8 cellular contexts compared by ENCODE assay signal in genomic region chr12:92827836-92828431, GRCh38.
DNase-seq lines count a peak whose midpoint lies in the region; ATAC-seq and TF ChIP-seq lines count a peak whose summit lies in the region.

No MANE protein-coding gene starts in this region.

- H3K9me3 ChIP-seq in DOHH2 (ENCODE audit: control insufficient read depth, insufficient read depth, low read length) (no peaks in the 10 kb centered on the region), SK-N-SH (no peaks in the 10 kb centered on the region; the same call in 1 of the 2 replicates), stomach (no peaks in the 10 kb centered on the region)

- intact Hi-C loops in stomach (cut with DNase I; ENCODE audit: low total_unique reads) = no loop called here

- CTCF ChIA-PET in SK-N-SH (lab: Yijun Ruan, JAX) = interaction anchor here (0.6 to 1.1 kb wide), 5 partner anchors 9 to 429 kb away, joined by 3 to 6 read pairs (median 3); no protein-coding TSS in a partner anchor

- no peak for TF ChIP-seq POLR2A in stomach (IDR thresholded peaks at IDR 0.05)

- H3K36me3 ChIP-seq in DOHH2 (ENCODE audit: control insufficient read depth, low read length) (peaks cover 29% of the 10 kb centered on the region), SK-N-SH (replicated peaks in 1 of 2; ENCODE audit: control insufficient read depth in 1 of 2, insufficient read depth in 2 of 2, low read length in 1 of 2) (peaks cover 14 to 45% of the 10 kb centered on the region in 2 experiments), stomach (peaks cover 3 to 50% (median 45%) of the 10 kb centered on the region in 4 donors)

- peaks cover 14% of the 10 kb centered on the region for H3K36me3 Mint-ChIP-seq in nephron progenitor cell (ENCODE audit: low read depth)

- TF ChIP-seq EP300 in SK-N-SH (IDR thresholded peaks at IDR 0.05; ENCODE audit: borderline replicate concordance in 1 of 2, low read depth in 1 of 2, low read length in 1 of 2) = no peak
- TF ChIP-seq EP300 in stomach (IDR thresholded peaks at IDR 0.05) = no peak

- H4K20me1 ChIP-seq in DOHH2 (ENCODE audit: control insufficient read depth, insufficient read depth, low read depth, low read length) (no peaks in the 10 kb centered on the region), SK-N-SH (ENCODE audit: insufficient read depth) (no peaks in the 10 kb centered on the region)

- TF ChIP-seq CTCF in DOHH2 (IDR thresholded peaks at IDR 0.05; ENCODE audit: low read depth, low read length, poor library complexity, severe bottlenecking) = peak; percentile 88
- peak; percentile 82 for TF ChIP-seq CTCF in SK-N-SH (IDR thresholded peaks at IDR 0.05)
- peak; percentile 59 for TF ChIP-seq CTCF in nephron progenitor cell (IDR thresholded peaks at IDR 0.05)
- TF ChIP-seq CTCF in stomach (IDR thresholded peaks at IDR 0.05) = peak in 3 of 7 experiments; percentile 16 to 48 (median 43)

- no peak overlapping the region for H3K27ac Mint-ChIP-seq in nephron progenitor cell

- H3K9me2 ChIP-seq in DOHH2 (replicated peaks; ENCODE audit: control insufficient read depth, low read length) (no peaks in the 10 kb centered on the region), SK-N-SH (no peaks in the 10 kb centered on the region)

- H3K4me2 ChIP-seq in DOHH2 (ENCODE audit: low read length) (no peak overlapping the region), SK-N-SH (no peak overlapping the region)

- DNase-seq in SK-N-SH (peak; percentile 47), dedifferentiated amniotic fluid mesenchymal stem cell (ENCODE audit: extremely low spot score) (peak; percentile 60), nephron progenitor cell (peak; percentile 18), stomach (no peak)

- H3K4me3 ChIP-seq in DOHH2 (ENCODE audit: low read length) (no peak overlapping the region), SK-N-SH (ENCODE audit: low read depth in 2 of 2, low read length in 1 of 2) (no peak overlapping the region), stomach (no peak overlapping the region)

- 62% methylated on average over 4 of the region's 4 CpGs for WGBS in SK-N-SH (ENCODE audit: low lambda C conversion rate)
- WGBS in stomach, 5 donors = 64 to 75% (median 70%) methylated on average over 4 of the region's 4 CpGs

- H3K27ac ChIP-seq in DOHH2 (ENCODE audit: low read depth, low read length) = no peak overlapping the region
- no peak overlapping the region for H3K27ac ChIP-seq in SK-N-SH (ENCODE audit: low read depth in 2 of 2, low read length in 1 of 2)
- no peak overlapping the region for H3K27ac ChIP-seq in stomach

- TF ChIP-seq RAD21 in SK-N-SH (IDR thresholded peaks at IDR 0.05; ENCODE audit: low read length) = peak; percentile 64

- H3K27me3 Mint-ChIP-seq in nephron progenitor cell (ENCODE audit: low read depth, poor library complexity) = no peaks in the 10 kb centered on the region

- H3K9ac ChIP-seq in SK-N-SH = no peak overlapping the region

- POLR2A ChIA-PET in SK-N-SH (lab: Yijun Ruan, JAX) = no interaction called here

- H3K4me1 ChIP-seq in DOHH2 (ENCODE audit: control insufficient read depth, low read length) (peaks cover 2% of the 10 kb centered on the region; the same call in 1 of the 2 replicates), SK-N-SH (ENCODE audit: control insufficient read depth in 1 of 2, insufficient read depth in 2 of 2, low read depth in 1 of 2, low read length in 1 of 2) (no peaks in the 10 kb centered on the region), stomach (no peaks in the 10 kb centered on the region)

- no peaks in the 10 kb centered on the region for H3K79me2 ChIP-seq in DOHH2 (ENCODE audit: control insufficient read depth, low read length)
- H3K79me2 ChIP-seq in SK-N-SH (ENCODE audit: insufficient read depth) = no peaks in the 10 kb centered on the region

- H3K27me3 ChIP-seq in DOHH2 (ENCODE audit: control insufficient read depth, low read length) (no peaks in the 10 kb centered on the region), SK-N-SH (ENCODE audit: insufficient read depth) (no peaks in the 10 kb centered on the region), stomach (no peaks in the 10 kb centered on the region)

- H3F3A ChIP-seq in DOHH2 (ENCODE audit: control insufficient read depth, insufficient read depth) (peaks cover 6% of the 10 kb centered on the region; the same call in 1 of the 2 replicates), SK-N-SH (replicated peaks; ENCODE audit: insufficient read depth) (peaks cover 11% of the 10 kb centered on the region)

- H3K4me3 Mint-ChIP-seq in nephron progenitor cell = no peak overlapping the region

- ATAC-seq in HG02938 (IDR thresholded peaks at IDR 0.05; ENCODE audit: unreplicated experiment) (peak; percentile 68), HG02884 (IDR thresholded peaks at IDR 0.05; ENCODE audit: unreplicated experiment) (no peak), HG02610 (IDR thresholded peaks at IDR 0.05; ENCODE audit: unreplicated experiment) (no peak)

- H3K9me3 Mint-ChIP-seq in nephron progenitor cell = no peaks in the 10 kb centered on the region

- no peak overlapping the region for H2AFZ ChIP-seq in SK-N-SH (ENCODE audit: low read depth)

- no peaks in the 10 kb centered on the region for H3K4me1 Mint-ChIP-seq in nephron progenitor cell

TF ChIP-seq in SK-N-SH, 30 proteins besides CTCF, POLR2A, EP300 and RAD21:
- TF ChIP-seq IRF3 (IDR thresholded peaks at IDR 0.05; ENCODE audit: low read depth, low read length) (no peak), FOXM1 (IDR thresholded peaks at IDR 0.05; ENCODE audit: low read depth) (no peak), TEAD4 (IDR thresholded peaks at IDR 0.05; ENCODE audit: borderline replicate concordance, insufficient read depth) (no peak), GABPA (IDR thresholded peaks at IDR 0.05; ENCODE audit: low read depth) (no peak), SMC3 (IDR thresholded peaks at IDR 0.05; ENCODE audit: low read depth, low read length) (peak; percentile 35), MEF2A (IDR thresholded peaks at IDR 0.05; ENCODE audit: borderline replicate concordance, low read depth) (no peak), JUND (IDR thresholded peaks at IDR 0.05) (no peak), RCOR1 (IDR thresholded peaks at IDR 0.05; ENCODE audit: low read length) (0 out of 2 replicates have a peak, but pooled peaks have one; percentile 20)
TF ChIP-seq in SK-N-SH: peak in this region for 2.
